9 cellular contexts compared by ENCODE assay signal in the genomic region with DNA sequence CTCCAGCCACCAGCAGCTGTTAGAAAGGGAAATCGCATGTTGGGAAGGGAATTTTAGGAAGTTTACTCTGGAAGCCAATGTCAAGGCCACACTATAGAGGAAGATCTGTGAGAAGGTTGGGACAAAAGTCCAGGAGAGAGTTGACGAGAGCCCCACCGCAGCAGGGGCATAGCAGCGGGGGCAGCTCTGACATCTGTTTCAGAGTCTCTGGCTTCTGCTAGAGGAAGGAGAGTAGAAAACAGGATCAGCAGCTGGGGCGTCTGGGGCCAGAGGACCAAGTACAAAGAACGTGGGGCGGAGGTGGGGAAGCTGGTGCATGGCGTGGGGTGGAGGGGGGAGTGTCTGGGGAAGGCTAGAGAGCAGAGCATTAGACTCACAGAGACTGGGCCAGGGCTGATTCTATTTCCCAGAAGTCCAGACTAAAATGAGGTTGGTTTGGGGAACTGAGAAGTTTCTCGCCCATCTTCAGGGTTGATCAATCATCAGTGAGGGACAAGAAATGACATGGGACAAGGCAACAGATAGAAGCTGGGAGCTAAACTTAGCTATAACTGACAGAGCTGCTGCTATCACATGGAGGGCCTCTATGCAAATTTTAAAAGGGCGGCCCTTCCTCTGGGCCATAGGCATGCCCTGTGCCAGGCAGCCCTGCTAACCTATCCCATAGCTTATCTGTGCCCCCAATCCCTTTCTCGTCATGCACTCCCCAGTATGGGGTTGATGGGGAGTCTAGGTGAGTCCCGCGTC. TPM values are rescaled to one million over a fixed set of nuclear protein-coding genes. Genes with fewer than 3 reads are reported as not detected.
DNase-seq lines count a peak whose midpoint lies in the region; ATAC-seq, FAIRE-seq and TF ChIP-seq lines count a peak whose summit lies in the region.
"Had no signal": no experiment of that assay in that cellular context is flagged by ENCODE, and none has a peak within 500 bp of the region (broad histone marks: within the 10 kb centered on the region; RNA-seq: fewer than 3 reads in every experiment).

No MANE protein-coding gene starts in this region.

- DNase-seq in A673 (ENCODE audit: low spot score), result no peak
- peak; percentile 87 for DNase-seq in small intestine
- DNase-seq in HTR-8/SVneo (ENCODE audit: insufficient read length, low spot score), result no peak
- no peak for DNase-seq in NCI-H446 treated with DMSO at 0.1 percent for 48 hours (lab: John Stamatoyannopoulos, UW)

- no peaks in the 10 kb centered on the region for H3K79me2 ChIP-seq in OCI-LY1 (ENCODE audit: insufficient read depth, low read length)

- H3K9me2 ChIP-seq in OCI-LY1 (ENCODE audit: low read depth, low read length), result no peaks in the 10 kb centered on the region

- FAIRE-seq in small intestine (lab: Jason Lieb, UNC), result no peak
- FAIRE-seq in HTR-8/SVneo (lab: Jason Lieb, UNC), result no peak

- ATAC-seq in GM18520 (IDR thresholded peaks at IDR 0.05; ENCODE audit: unreplicated experiment) (peak; percentile 43), HG02885 (IDR thresholded peaks at IDR 0.05; ENCODE audit: poor library complexity, unreplicated experiment) (peak; percentile 52), esophagus mucosa (peak; percentile 31)

- H3F3A ChIP-seq in OCI-LY1 (ENCODE audit: insufficient read depth, low read length), result peaks cover 3% of the 10 kb centered on the region; the same call in 1 of the 2 replicates

- H3K27me3 ChIP-seq in A673 (replicated peaks; ENCODE audit: insufficient read depth, low read depth, low read length, poor library complexity), result no peaks in the 10 kb centered on the region
- H3K27me3 ChIP-seq in OCI-LY1 (ENCODE audit: insufficient read depth, low read length), result no peaks in the 10 kb centered on the region
- H3K27me3 ChIP-seq in small intestine (ENCODE audit: control insufficient read depth in 2 of 2, insufficient read depth in 2 of 2, low read length in 2 of 2), result no peaks in the 10 kb centered on the region

- H3K36me3 ChIP-seq in A673 (ENCODE audit: insufficient read depth, low read length, poor library complexity, severe bottlenecking) (no peaks in the 10 kb centered on the region), OCI-LY1 (ENCODE audit: insufficient read depth, low read length) (peaks cover 24% of the 10 kb centered on the region), small intestine (ENCODE audit: control insufficient read depth in 2 of 2, insufficient read depth in 2 of 2, low read length in 2 of 2) (peaks cover 2 to 5% of the 10 kb centered on the region in 2 donors)

- TF ChIP-seq CTCF in A673 (conservative IDR thresholded peaks at IDR 0.05; ENCODE audit: low read depth, low read length), result no peak
- TF ChIP-seq CTCF in OCI-LY1 (IDR thresholded peaks at IDR 0.05; ENCODE audit: low read length), result no peak

- intact Hi-C loops in A673 (cut with micrococcal nuclease; ENCODE audit: unreplicated experiment), result loop anchor here (10.0 kb wide), 1 partner anchor 49 kb away; a partner anchor contains a TSS

- no peaks in the 10 kb centered on the region for H3K9me3 ChIP-seq in A673 (ENCODE audit: low read depth, low read length, poor library complexity, severe bottlenecking)
- H3K9me3 ChIP-seq in OCI-LY1 (ENCODE audit: low read length), result no peaks in the 10 kb centered on the region
- no peaks in the 10 kb centered on the region for H3K9me3 ChIP-seq in small intestine (ENCODE audit: control insufficient read depth, low read depth)

- CTCF ChIA-PET in A673 (lab: Charles Lee), result no interaction called here

- POLR2A ChIA-PET in A673 (lab: Charles Lee; ENCODE audit: low non-redundant PET), result no interaction called here

- 13 to 46% (median 30%) methylated on average over 13 of the region's 13 CpGs for WGBS in small intestine, 3 donors

- H3K27ac ChIP-seq in A673 (ENCODE audit: low read depth, low read length, poor library complexity, severe bottlenecking) (no peak overlapping the region), OCI-LY1 (ENCODE audit: low read depth, low read length, poor library complexity, severe bottlenecking) (peak overlapping the region; percentile 96), small intestine (ENCODE audit: low read depth in 1 of 2, low read length in 1 of 2) (peak overlapping the region; percentile 79 to 99)

- H3K9ac ChIP-seq in OCI-LY1 (ENCODE audit: low read length), result peak overlapping the region; percentile 94

- peak overlapping the region; percentile 86 for H3K4me2 ChIP-seq in OCI-LY1 (ENCODE audit: low read length)

- no peaks in the 10 kb centered on the region for H4K20me1 ChIP-seq in OCI-LY1 (ENCODE audit: insufficient read depth, low read length)

- H3K4me1 ChIP-seq in A673 (ENCODE audit: insufficient read depth, low read length, poor library complexity, severe bottlenecking) (no peaks in the 10 kb centered on the region), OCI-LY1 (ENCODE audit: insufficient read depth, low read length, severe bottlenecking) (peaks cover 22% of the 10 kb centered on the region), small intestine (ENCODE audit: control insufficient read depth in 2 of 2, insufficient read depth in 1 of 2, low read depth in 1 of 2, low read length in 1 of 2) (peaks cover 0 to 4% of the 10 kb centered on the region in 2 donors)

- BruUV-seq in A673 (replicated peaks; lab: Mats Ljungman, UMichigan), result no TSS peak

- no peak overlapping the region for H2AFZ ChIP-seq in OCI-LY1 (ENCODE audit: low read length)

- peak overlapping the region; percentile 96 for H3K4me3 ChIP-seq in A673 (ENCODE audit: low read depth, low read length, poor library complexity, severe bottlenecking)
- H3K4me3 ChIP-seq in OCI-LY1 (ENCODE audit: low read depth, low read length, poor library complexity, severe bottlenecking), result peak overlapping the region; percentile 76
- H3K4me3 ChIP-seq in small intestine (ENCODE audit: low read depth in 1 of 2, low read length in 2 of 2), result peak overlapping the region; percentile 82 to 91

RNA-seq across cellular contexts. Expression of a gene that starts 1.2 kb away (rescaled TPM):
- total RNA-seq in A673 (2021) (15.4 and 17.6 TPM in 2 replicates), esophagus mucosa (15.8 TPM)
- 10 to 100 TPM; 26.5 to 55.7 (median 30.0) TPM for polyA plus RNA-seq in small intestine

RNA-seq across cellular contexts. Expression of a gene that starts 7.9 kb away (rescaled TPM):
- total RNA-seq in A673 (2021), result not detected in 2 replicates
- total RNA-seq in esophagus mucosa, result 0.40 TPM
- polyA plus RNA-seq in small intestine, result 1 to 10 TPM in 1 of 3 donors, under 1 TPM in 1, not detected in 1; 0.81 to 2.4 TPM
- total RNA-seq: HT1080 had no signal

RNA-seq across cellular contexts. Expression of a gene that starts 26.9 kb away (rescaled TPM):
- total RNA-seq in A673 (2021) (63.4 and 63.5 TPM in 2 replicates), esophagus mucosa (21.3 TPM)
- polyA plus RNA-seq in small intestine, result 10 to 100 TPM; 16.5 to 23.3 (median 21.7) TPM

RNA-seq across cellular contexts. Expression of a gene that starts 45.5 kb away (rescaled TPM):
- total RNA-seq in A673 (2021) (3.0 and 3.5 TPM in 2 replicates), esophagus mucosa (0.48 TPM)
- polyA plus RNA-seq in small intestine, result 1 to 10 TPM in 2 of 3 donors, under 1 TPM in 1; 0.90 to 3.8 (median 2.2) TPM
- total RNA-seq: HT1080 had no signal

RNA-seq across cellular contexts. Expression of a gene that starts 50.8 kb away (rescaled TPM):
- total RNA-seq in A673 (2021), result 46.3 and 48.6 TPM in 2 replicates
- total RNA-seq in esophagus mucosa, result 22.5 TPM
- 10 to 100 TPM; 41.7 to 65.1 (median 53.0) TPM for polyA plus RNA-seq in small intestine
